In the genomic region with DNA sequence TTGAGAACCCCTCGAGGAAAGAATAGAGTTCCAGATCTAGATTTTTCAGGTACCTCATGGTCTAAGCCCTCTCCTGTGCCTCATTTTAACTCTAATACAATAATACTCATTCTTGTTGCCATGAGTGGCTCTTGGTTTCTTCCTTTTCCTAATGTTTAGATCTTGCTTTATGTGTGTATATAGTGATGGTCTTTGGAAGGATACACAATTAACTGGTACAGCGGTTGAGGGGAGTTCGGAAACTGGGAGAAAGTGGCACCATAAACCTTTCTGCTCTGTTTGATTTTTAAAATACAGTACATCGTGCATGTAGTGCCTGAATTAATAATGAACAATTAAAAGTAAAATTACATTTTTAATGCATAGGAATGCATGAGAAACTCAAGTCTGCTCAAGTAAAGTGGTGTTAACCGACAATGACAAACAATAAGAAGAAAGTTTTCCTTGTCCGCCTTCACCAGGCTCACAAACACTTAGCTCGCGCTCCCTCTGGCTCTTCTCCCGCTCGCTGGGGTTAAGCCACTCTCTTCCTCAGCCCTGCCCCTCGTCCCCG, we compare ENCODE assay signal across 8 cellular contexts. TPM values are rescaled to one million over a fixed set of nuclear protein-coding genes. Genes with fewer than 3 reads are reported as not detected.
DNase-seq lines count a peak whose midpoint lies in the region; ATAC-seq and TF ChIP-seq lines count a peak whose summit lies in the region.

No MANE protein-coding gene starts in this region.

- TF ChIP-seq EP300 in suprapubic skin (IDR thresholded peaks at IDR 0.05) = no peak

- H3K27ac ChIP-seq in cardiac muscle cell = no peak overlapping the region
- H3K27ac ChIP-seq in right cardiac atrium (ENCODE audit: low read length) = no peak overlapping the region
- H3K27ac ChIP-seq in SJCRH30 = peak overlapping the region; percentile 65
- H3K27ac ChIP-seq in suprapubic skin = peak overlapping the region; percentile 99

- H3K9me3 Mint-ChIP-seq in glutamatergic neuron (ENCODE audit: unreplicated experiment) = peaks cover 4% of the 10 kb centered on the region

- H3K36me3 Mint-ChIP-seq in glutamatergic neuron (ENCODE audit: unreplicated experiment) = peaks cover 3% of the 10 kb centered on the region

- peaks cover 17% of the 10 kb centered on the region for H3K4me1 Mint-ChIP-seq in glutamatergic neuron (ENCODE audit: low read depth, unreplicated experiment)

- WGBS in right cardiac atrium = 5% methylated on average over 12 of the region's 12 CpGs
- 6% methylated on average over 12 of the region's 12 CpGs for WGBS in suprapubic skin

- TF ChIP-seq POLR2A in suprapubic skin (IDR thresholded peaks at IDR 0.05) = no peak

- peaks cover 6% of the 10 kb centered on the region for H3K27me3 Mint-ChIP-seq in glutamatergic neuron (ENCODE audit: unreplicated experiment)

- H3K4me3 Mint-ChIP-seq in glutamatergic neuron (ENCODE audit: unreplicated experiment) = peak overlapping the region; percentile 72

- TF ChIP-seq CTCF in cardiac muscle cell (IDR thresholded peaks at IDR 0.05; ENCODE audit: low read depth, low read length) = no peak
- TF ChIP-seq CTCF in glutamatergic neuron (IDR thresholded peaks at IDR 0.05; ENCODE audit: partially characterized antibody, unreplicated experiment) = no peak
- TF ChIP-seq CTCF in suprapubic skin (IDR thresholded peaks at IDR 0.05) = no peak

- H3K4me1 ChIP-seq in cardiac muscle cell (ENCODE audit: low read depth) = peaks cover 10% of the 10 kb centered on the region
- H3K4me1 ChIP-seq in right cardiac atrium (ENCODE audit: control insufficient read depth, insufficient read depth, low read length) = peaks cover 2% of the 10 kb centered on the region
- H3K4me1 ChIP-seq in SJCRH30 = peaks cover 6% of the 10 kb centered on the region; the same call in 1 of the 2 replicates
- H3K4me1 ChIP-seq in suprapubic skin = peaks cover 32% of the 10 kb centered on the region

- no peak for DNase-seq in cardiac muscle cell (ENCODE audit: low read depth in 1 of 2, low spot score in 1 of 2)
- DNase-seq in right cardiac atrium = no peak
- DNase-seq in SJCRH30 = no peak
- no peak for DNase-seq in glutamatergic neuron
- DNase-seq in suprapubic skin (ENCODE audit: low spot score in 2 of 2) = no peak
- DNase-seq in NCI-H2107 treated with DMSO at 0.1 percent for 48 hours (lab: John Stamatoyannopoulos, UW; ENCODE audit: unreplicated experiment) = no peak
- no peak for DNase-seq in HT-29 (ENCODE audit: low spot score)
- no peak for DNase-seq in EL

- H3K27me3 ChIP-seq in cardiac muscle cell (no peaks in the 10 kb centered on the region), right cardiac atrium (ENCODE audit: control insufficient read depth, insufficient read depth) (no peaks in the 10 kb centered on the region), SJCRH30 (no peaks in the 10 kb centered on the region), suprapubic skin (no peaks in the 10 kb centered on the region)

- intact Hi-C loops in right cardiac atrium (cut with DNase I) = no loop called here

- H3K4me3 ChIP-seq in cardiac muscle cell (peak overlapping the region; percentile 94), right cardiac atrium (ENCODE audit: low read length) (no peak overlapping the region), SJCRH30 (peak overlapping the region; percentile 76), suprapubic skin (peak overlapping the region; percentile 95)

- no peak for ATAC-seq in right cardiac atrium

- no peaks in the 10 kb centered on the region for H3K9me3 ChIP-seq in cardiac muscle cell (ENCODE audit: low read depth)
- no peaks in the 10 kb centered on the region for H3K9me3 ChIP-seq in right cardiac atrium (ENCODE audit: control insufficient read depth, low read length)
- no peaks in the 10 kb centered on the region for H3K9me3 ChIP-seq in SJCRH30 (replicated peaks)
- H3K9me3 ChIP-seq in suprapubic skin = no peaks in the 10 kb centered on the region

- no peak overlapping the region for H3K27ac Mint-ChIP-seq in glutamatergic neuron (ENCODE audit: unreplicated experiment)

- no peaks in the 10 kb centered on the region for H3K36me3 ChIP-seq in cardiac muscle cell
- H3K36me3 ChIP-seq in SJCRH30 = peaks cover 6% of the 10 kb centered on the region; the same call in 1 of the 2 replicates
- H3K36me3 ChIP-seq in suprapubic skin = no peaks in the 10 kb centered on the region

RNA-seq across cellular contexts. Expression of gene EIF4EBP2, which starts 0.4 kb away (rescaled TPM):
- 39.1 and 43.0 TPM in 2 replicates for total RNA-seq in cardiac muscle cell
- 36.8 and 40.3 TPM in 2 replicates for polyA plus RNA-seq in cardiac muscle cell
- total RNA-seq in right cardiac atrium = 10 to 100 TPM; 69.7 to 91.1 (median 78.0) TPM
- 29.6 TPM for polyA plus RNA-seq in right cardiac atrium
- 51.0 and 52.8 TPM in 2 replicates for total RNA-seq in SJCRH30 (2014; rRNA removed; shearing (Covaris generic))
- total RNA-seq in glutamatergic neuron (ENCODE audit: unreplicated experiment) = 130 TPM
- total RNA-seq in suprapubic skin = 10 to 100 TPM; 71.7 to 91.6 (median 77.1) TPM
- 15.8 and 17.7 TPM in 2 replicates for total RNA-seq in HT-29 (2014; rRNA removed; shearing (Covaris generic))

RNA-seq across cellular contexts. Expression of gene LRRC20, which starts 21.1 kb away (rescaled TPM):
- total RNA-seq in cardiac muscle cell (79.0 and 80.4 TPM in 2 replicates), right cardiac atrium (10 to 100 TPM; 17.7 to 46.4 (median 37.0) TPM), glutamatergic neuron (ENCODE audit: unreplicated experiment) (24.0 TPM), suprapubic skin (1 to 10 TPM; 2.4 to 6.5 (median 2.8) TPM)
- polyA plus RNA-seq in cardiac muscle cell (44.3 and 52.3 TPM in 2 replicates), right cardiac atrium (33.4 TPM)
- total RNA-seq in SJCRH30 (2014; rRNA removed; shearing (Covaris generic)) = 4.3 and 5.2 TPM in 2 replicates
- total RNA-seq in HT-29 (2014; rRNA removed; shearing (Covaris generic)) = 36.0 and 40.7 TPM in 2 replicates

RNA-seq across cellular contexts. Expression of gene NODAL, which starts 37.9 kb away (rescaled TPM):
- 0.15 and 0.25 TPM in 2 replicates for total RNA-seq in cardiac muscle cell
- 0.07 and 0.64 TPM in 2 replicates for polyA plus RNA-seq in cardiac muscle cell
- total RNA-seq in right cardiac atrium = not detected
- polyA plus RNA-seq in right cardiac atrium = not detected
- total RNA-seq in SJCRH30 (2014; rRNA removed; shearing (Covaris generic)) = not detected in 2 replicates
- total RNA-seq in glutamatergic neuron (ENCODE audit: unreplicated experiment) = not detected
- total RNA-seq in suprapubic skin = not detected
- not detected in 2 replicates for total RNA-seq in HT-29 (2014; rRNA removed; shearing (Covaris generic))

Comparison
In these comparisons a context has a peak if more than half of its experiments do, and no peak if none do; other contexts are left out.
1. H3K27ac ChIP-seq: peak in SJCRH30 (single experiment) and suprapubic skin (single experiment); none in cardiac muscle cell (single experiment) and right cardiac atrium (single experiment).